Comparison of ENCODE assay signal across 22 cellular contexts in genomic region chr17:32383926-32384434, GRCh38. TPM values are rescaled to one million over a fixed set of nuclear protein-coding genes. Genes with fewer than 3 reads are reported as not detected.
DNase-seq lines count a peak whose midpoint lies in the region; ATAC-seq, FAIRE-seq and TF ChIP-seq lines count a peak whose summit lies in the region.
"Had no signal": no experiment of that assay in that cellular context is flagged by ENCODE, and none has a peak within 500 bp of the region (broad histone marks: within the 10 kb centered on the region; RNA-seq: fewer than 3 reads in every experiment).

No MANE protein-coding gene starts in this region.

- no peak overlapping the region for H3K27ac ChIP-seq in Panc1 (ENCODE audit: low read length)
- H3K27ac ChIP-seq: GM23248 had no signal

- H3K27me3 ChIP-seq in Panc1 (ENCODE audit: control insufficient read depth, insufficient read depth, low read length) = no peaks in the 10 kb centered on the region

- peaks cover 11% of the 10 kb centered on the region for H3K4me1 Mint-ChIP-seq in activated T-cell treated with anti-CD3 and anti-CD28 coated beads, Interleukin-2, amount 50 U/mL, for 24 hours (ENCODE audit: low read depth)
- H3K4me1 Mint-ChIP-seq in osteocyte (ENCODE audit: unreplicated experiment) = no peaks in the 10 kb centered on the region

- H3K9me3 Mint-ChIP-seq in activated T-cell treated with anti-CD3 and anti-CD28 coated beads, Interleukin-2, amount 50 U/mL, for 24 hours = no peaks in the 10 kb centered on the region
- no peaks in the 10 kb centered on the region for H3K9me3 Mint-ChIP-seq in osteocyte (ENCODE audit: unreplicated experiment)
- H3K9me3 Mint-ChIP-seq: CD8-positive, alpha-beta memory T cell had no signal

- peak overlapping the region; percentile 34 for H3K27ac Mint-ChIP-seq in activated T-cell treated with anti-CD3 and anti-CD28 coated beads, Interleukin-2, amount 50 U/mL, for 24 hours
- no peak overlapping the region for H3K27ac Mint-ChIP-seq in osteocyte (ENCODE audit: unreplicated experiment)
- H3K27ac Mint-ChIP-seq: T-cell had no signal

- CTCF ChIA-PET in Panc1 (lab: Charles Lee) = no interaction called here

- POLR2A ChIA-PET in Panc1 (lab: Charles Lee) = no interaction called here

- DNase-seq in activated T-cell treated with anti-CD3 and anti-CD28 coated beads, Interleukin-2, amount 50 U/mL, for 24 hours = no peak
- DNase-seq in activated T-cell treated with anti-CD3 and anti-CD28 coated beads for 4 hours (no peak), GM12891 (ENCODE audit: insufficient read length, low spot score) (no peak), Panc1 (ENCODE audit: low read depth, low spot score) (no peak), erythroblast (lab: John Stamatoyannopoulos, UW) (no peak), frontal cortex (ENCODE audit: low spot score in 2 of 2) (no peak), NCI-H2196 treated with DMSO at 0.1 percent for 48 hours (lab: John Stamatoyannopoulos, UW; ENCODE audit: unreplicated experiment) (no peak), osteocyte (ENCODE audit: extremely low spot score, unreplicated experiment) (no peak)
- DNase-seq: C1 segment of cervical spinal cord; CD8-positive, alpha-beta memory T cell; DMS79 treated with DMSO at 0.1 percent for 48 hours; GM23248; HCEC 1CT; KG1; NCI-H1694 treated with DMSO at 0.1 percent for 48 hours; NCI-H510A; NCI-H748 treated with DMSO at 0.1 percent for 48 hours; SHP77; SK-N-SH; T-cell had no signal

- FAIRE-seq in GM12891 (lab: Jason Lieb, UNC) = no peak
- FAIRE-seq in frontal cortex (lab: Jason Lieb, UNC) = no peak
- FAIRE-seq: D721Med, RCC 7860 had no signal

- ATAC-seq in Panc1 = peak; percentile 20; the same call in 1 of the 2 replicates
- ATAC-seq: T-cell had no signal

- no peak overlapping the region for H3K4me3 Mint-ChIP-seq in activated T-cell treated with anti-CD3 and anti-CD28 coated beads, Interleukin-2, amount 50 U/mL, for 24 hours
- H3K4me3 Mint-ChIP-seq in osteocyte (ENCODE audit: unreplicated experiment) = no peak overlapping the region
- H3K4me3 Mint-ChIP-seq: CD8-positive, alpha-beta memory T cell; T-cell had no signal

- no peaks in the 10 kb centered on the region for H3K4me1 ChIP-seq in Panc1 (ENCODE audit: control insufficient read depth, insufficient read depth, low read length)

- H3K4me3 ChIP-seq in Panc1 (ENCODE audit: low read depth in 2 of 2, low read length in 2 of 2) = no peak overlapping the region
- H3K4me3 ChIP-seq: GM23248 had no signal

- H3K9me3 ChIP-seq in Panc1 (ENCODE audit: control insufficient read depth, insufficient read depth, low read depth, low read length) = no peaks in the 10 kb centered on the region
- H3K9me3 ChIP-seq: SK-N-SH had no signal

- no peaks in the 10 kb centered on the region for H3K27me3 Mint-ChIP-seq in activated T-cell treated with anti-CD3 and anti-CD28 coated beads, Interleukin-2, amount 50 U/mL, for 24 hours
- no peaks in the 10 kb centered on the region for H3K27me3 Mint-ChIP-seq in osteocyte (ENCODE audit: unreplicated experiment)
- H3K27me3 Mint-ChIP-seq: CD8-positive, alpha-beta memory T cell; T-cell had no signal

- intact Hi-C loops in Panc1 (cut with micrococcal nuclease; ENCODE audit: unreplicated experiment) = no loop called here

- TF ChIP-seq POLR2A in GM12891 (IDR thresholded peaks at IDR 0.05; ENCODE audit: low read depth, low read length) (peak; percentile 34; the same call in 1 of the 2 replicates), erythroblast (IDR thresholded peaks at IDR 0.05; ENCODE audit: low read length) (peak; percentile 14)

- H3K36me3 Mint-ChIP-seq in activated T-cell treated with anti-CD3 and anti-CD28 coated beads, Interleukin-2, amount 50 U/mL, for 24 hours (ENCODE audit: low read depth) = peaks cover 73% of the 10 kb centered on the region
- H3K36me3 Mint-ChIP-seq in osteocyte (ENCODE audit: unreplicated experiment) = peaks cover 40% of the 10 kb centered on the region

- no TSS peak for BruUV-seq in Panc1 (replicated peaks; lab: Mats Ljungman, UMichigan)

- in situ Hi-C loops in Panc1 (cut with HindIII; ENCODE audit: low pct_unique_long_range_greater_than_20kb, low sequenced_read_pairs) = no loop called here

- TF ChIP-seq CTCF in Panc1 (IDR thresholded peaks at IDR 0.05) = no peak
- TF ChIP-seq CTCF in osteocyte (IDR thresholded peaks at IDR 0.05) = no peak

- H3K36me3 ChIP-seq in Panc1 (ENCODE audit: control insufficient read depth, insufficient read depth, low read length) = peaks cover 29% of the 10 kb centered on the region

TF ChIP-seq in GM12891, 5 proteins besides CTCF, POLR2A, EP300 and RAD21:
- TF ChIP-seq POLR2AphosphoS5 (IDR thresholded peaks at IDR 0.05; ENCODE audit: low read depth, low read length) (no peak; the same call in 1 of the 2 replicates), SPI1 (IDR thresholded peaks at IDR 0.05; ENCODE audit: low read depth, low read length) (no peak), POU2F2 (IDR thresholded peaks at IDR 0.05; ENCODE audit: low read depth, low read length) (no peak), TAF1 (IDR thresholded peaks at IDR 0.05; ENCODE audit: low read depth, low read length) (no peak), PAX5 (IDR thresholded peaks at IDR 0.05; ENCODE audit: insufficient read depth, low read length, severe bottlenecking) (no peak)

RNA-seq across cellular contexts. Expression of gene ZNF207, which starts 34.0 kb away (rescaled TPM):
- polyA plus RNA-seq in GM12891 (2012; ENCODE audit: low read depth, missing spikeins) = 138 TPM
- total RNA-seq in Panc1 (2021; ENCODE audit: unreplicated experiment) (215 TPM), frontal cortex (80.7 TPM), osteocyte (144 and 153 TPM in 2 replicates)
- polyA plus RNA-seq in Panc1 (2012; ENCODE audit: insufficient read length) = 108 TPM

RNA-seq across cellular contexts. Expression of gene C17orf75, which starts 42.0 kb away (rescaled TPM):
- 13.7 TPM for polyA plus RNA-seq in GM12891 (2012; ENCODE audit: low read depth, missing spikeins)
- total RNA-seq in Panc1 (2021; ENCODE audit: unreplicated experiment) (31.6 TPM), frontal cortex (47.3 TPM), osteocyte (19.4 and 20.9 TPM in 2 replicates)
- 25.8 TPM for polyA plus RNA-seq in Panc1 (2012; ENCODE audit: insufficient read length)
